Comparison of ENCODE assay signal across 8 cellular contexts in genomic region chr5:68239485-68239884, GRCh38. TPM values are rescaled to one million over a fixed set of nuclear protein-coding genes. Genes with fewer than 3 reads are reported as not detected.
A peak's percentile ranks its signal among the peaks of the same experiment; 100 is the strongest.
DNase-seq lines count a peak whose midpoint lies in the region; ATAC-seq and TF ChIP-seq lines count a peak whose summit lies in the region.

No MANE protein-coding gene starts in this region.

- H3K4me1 ChIP-seq in DOHH2 (ENCODE audit: control insufficient read depth, low read length) (peaks cover 35% of the 10 kb centered on the region), GM23338 (ENCODE audit: insufficient read depth) (no peaks in the 10 kb centered on the region), thymus (ENCODE audit: control insufficient read depth, insufficient read depth, low read length) (peaks cover 12% of the 10 kb centered on the region), PC-3 (ENCODE audit: insufficient read depth, low read length) (no peaks in the 10 kb centered on the region)

- DNase-seq in GM23338 (ENCODE audit: low spot score) (peak; percentile 16), NB4 (ENCODE audit: low read depth) (peak; percentile 91), activated T-cell treated with anti-CD3 and anti-CD28 coated beads for 24 hours (ENCODE audit: low read depth) (peak; percentile 74), fibroblast of mammary gland (ENCODE audit: low read depth) (peak; percentile 96), pons (ENCODE audit: low spot score) (peak; percentile 84), PC-3 (no peak)

- H3K27me3 ChIP-seq in DOHH2 (ENCODE audit: control insufficient read depth, low read length) (no peaks in the 10 kb centered on the region), GM23338 (ENCODE audit: insufficient read depth) (no peaks in the 10 kb centered on the region), thymus (ENCODE audit: control insufficient read depth, insufficient read depth) (no peaks in the 10 kb centered on the region), PC-3 (ENCODE audit: low read length) (no peaks in the 10 kb centered on the region)

- CTCF ChIA-PET in PC-3 (lab: Charles Lee), result no interaction called here

- H3K27ac ChIP-seq in DOHH2 (ENCODE audit: low read depth, low read length) (0 out of 2 replicates have a peak overlapping the region, but pooled peaks have one; percentile 15), GM23338 (ENCODE audit: low read depth) (no peak overlapping the region), thymus (ENCODE audit: low read depth) (peak overlapping the region; percentile 74), PC-3 (ENCODE audit: low read length) (no peak overlapping the region)

- H3K4me2 ChIP-seq in DOHH2 (ENCODE audit: low read length), result peak overlapping the region; percentile 50
- H3K4me2 ChIP-seq in GM23338, result no peak overlapping the region
- H3K4me2 ChIP-seq in PC-3 (ENCODE audit: low read length), result no peak overlapping the region

- H3K36me3 Mint-ChIP-seq in GM23338 (ENCODE audit: low read depth), result no peaks in the 10 kb centered on the region

- H3K4me1 Mint-ChIP-seq in GM23338, result peaks cover 11% of the 10 kb centered on the region

- peaks cover 2% of the 10 kb centered on the region for H3K27me3 Mint-ChIP-seq in GM23338 (ENCODE audit: insufficient read depth, low read depth, poor library complexity)

- no peaks in the 10 kb centered on the region for H3K9me3 Mint-ChIP-seq in GM23338

- H3F3A ChIP-seq in DOHH2 (ENCODE audit: control insufficient read depth, insufficient read depth) (no peaks in the 10 kb centered on the region), GM23338 (replicated peaks; ENCODE audit: low read depth) (no peaks in the 10 kb centered on the region), PC-3 (ENCODE audit: low read length, unreplicated experiment) (no peaks in the 10 kb centered on the region)

- POLR2A ChIA-PET in PC-3 (lab: Charles Lee; ENCODE audit: unreplicated experiment), result no interaction called here

- H3K36me3 ChIP-seq in DOHH2 (ENCODE audit: control insufficient read depth, low read length) (peaks cover 4% of the 10 kb centered on the region), GM23338 (ENCODE audit: insufficient read depth) (no peaks in the 10 kb centered on the region), thymus (ENCODE audit: control insufficient read depth, insufficient read depth) (peaks cover 5% of the 10 kb centered on the region), PC-3 (ENCODE audit: low read depth, low read length) (no peaks in the 10 kb centered on the region)

- no peak for ATAC-seq in GM23338
- ATAC-seq in PC-3, result no peak

- no TSS peak for BruUV-seq in PC-3 (replicated peaks; lab: Mats Ljungman, UMichigan)

- H3K9me2 ChIP-seq in DOHH2 (replicated peaks; ENCODE audit: control insufficient read depth, low read length), result no peaks in the 10 kb centered on the region
- H3K9me2 ChIP-seq in GM23338 (ENCODE audit: insufficient read depth), result no peaks in the 10 kb centered on the region
- H3K9me2 ChIP-seq in PC-3 (replicated peaks; ENCODE audit: low read length), result no peaks in the 10 kb centered on the region

- H3K4me3 ChIP-seq in DOHH2 (ENCODE audit: low read length) (no peak overlapping the region), GM23338 (no peak overlapping the region), NB4 (ENCODE audit: low read depth, low read length) (peak overlapping the region; percentile 47), fibroblast of mammary gland (ENCODE audit: control insufficient read depth, low read depth, low read length) (no peak overlapping the region), thymus (ENCODE audit: low read length) (no peak overlapping the region), PC-3 (ENCODE audit: low read length) (no peak overlapping the region)

- no peak for TF ChIP-seq POLR2A in NB4 (IDR thresholded peaks at IDR 0.05; ENCODE audit: extremely low read depth, insufficient read length)

- H2AFZ ChIP-seq in GM23338, result no peak overlapping the region
- H2AFZ ChIP-seq in PC-3 (ENCODE audit: low read length), result no peak overlapping the region

- no peak overlapping the region for H3K9ac ChIP-seq in PC-3 (ENCODE audit: low read length)

- TF ChIP-seq CTCF in DOHH2 (IDR thresholded peaks at IDR 0.05; ENCODE audit: low read depth, low read length, poor library complexity, severe bottlenecking), result no peak
- no peak for TF ChIP-seq CTCF in GM23338 (conservative IDR thresholded peaks at IDR 0.05; ENCODE audit: low read depth in 2 of 2)
- TF ChIP-seq CTCF in NB4 (IDR thresholded peaks at IDR 0.05; ENCODE audit: low read depth, low read length), result no peak
- no peak for TF ChIP-seq CTCF in fibroblast of mammary gland (conservative IDR thresholded peaks at IDR 0.05; ENCODE audit: control insufficient read depth, insufficient read depth, low read depth, low read length)
- TF ChIP-seq CTCF in PC-3 (conservative IDR thresholded peaks at IDR 0.05; ENCODE audit: low read depth, low read length), result no peak

- no peak overlapping the region for H3K27ac Mint-ChIP-seq in GM23338

- H3K79me2 ChIP-seq in DOHH2 (ENCODE audit: control insufficient read depth, low read length), result peaks cover 57% of the 10 kb centered on the region
- H3K79me2 ChIP-seq in GM23338 (replicated peaks; ENCODE audit: insufficient read depth), result peaks cover 9% of the 10 kb centered on the region; the same call in 1 of the 2 replicates
- no peaks in the 10 kb centered on the region for H3K79me2 ChIP-seq in PC-3 (ENCODE audit: low read length)

- intact Hi-C loops in PC-3 (cut with micrococcal nuclease), result no loop called here

- H4K20me1 ChIP-seq in DOHH2 (ENCODE audit: control insufficient read depth, insufficient read depth, low read depth, low read length), result peaks cover 5% of the 10 kb centered on the region; the same call in 1 of the 2 replicates
- H4K20me1 ChIP-seq in GM23338 (replicated peaks; ENCODE audit: insufficient read depth), result no peaks in the 10 kb centered on the region; the same call in 1 of the 2 replicates
- no peaks in the 10 kb centered on the region for H4K20me1 ChIP-seq in PC-3 (ENCODE audit: low read length)

- WGBS in thymus, result 3% methylated on average over 7 of the region's 7 CpGs

- no peak overlapping the region for H3K4me3 Mint-ChIP-seq in GM23338

- no peaks in the 10 kb centered on the region for H3K9me3 ChIP-seq in DOHH2 (ENCODE audit: control insufficient read depth, insufficient read depth, low read length)
- H3K9me3 ChIP-seq in thymus (ENCODE audit: control insufficient read depth), result no peaks in the 10 kb centered on the region
- H3K9me3 ChIP-seq in PC-3 (ENCODE audit: low read length), result no peaks in the 10 kb centered on the region

TF ChIP-seq in GM23338, 12 proteins besides CTCF, POLR2A, EP300 and RAD21 (continues in another document):
- TF ChIP-seq POLR2AphosphoS5 (IDR thresholded peaks at IDR 0.05; ENCODE audit: low read depth) (no peak), JUNB (IDR thresholded peaks at IDR 0.05; ENCODE audit: unreplicated experiment) (no peak)

RNA-seq across cellular contexts. Expression of gene PIK3R1, which starts 23.9 kb away (rescaled TPM):
- 9.8 and 25.4 TPM in 2 replicates for total RNA-seq in GM23338 (2014; rRNA removed; shearing (Covaris generic))
- polyA plus RNA-seq in GM23338 (2016; fragmentation: Nextera tagmentation; extraction: Ambion mirVana) (3.4 and 5.9 TPM in 2 replicates), thymus (33.7 TPM)
- 1.7 and 1.8 TPM in 2 replicates for total RNA-seq in PC-3 (2014; rRNA removed)

Comparison
In these comparisons a context has a peak if more than half of its experiments do, and no peak if none do; other contexts are left out.
1. H3K27ac ChIP-seq: peak in DOHH2 (single experiment) and thymus (single experiment); none in GM23338 (single experiment) and PC-3 (single experiment).